1 cellular context compared by ENCODE assay signal in the genomic region with DNA sequence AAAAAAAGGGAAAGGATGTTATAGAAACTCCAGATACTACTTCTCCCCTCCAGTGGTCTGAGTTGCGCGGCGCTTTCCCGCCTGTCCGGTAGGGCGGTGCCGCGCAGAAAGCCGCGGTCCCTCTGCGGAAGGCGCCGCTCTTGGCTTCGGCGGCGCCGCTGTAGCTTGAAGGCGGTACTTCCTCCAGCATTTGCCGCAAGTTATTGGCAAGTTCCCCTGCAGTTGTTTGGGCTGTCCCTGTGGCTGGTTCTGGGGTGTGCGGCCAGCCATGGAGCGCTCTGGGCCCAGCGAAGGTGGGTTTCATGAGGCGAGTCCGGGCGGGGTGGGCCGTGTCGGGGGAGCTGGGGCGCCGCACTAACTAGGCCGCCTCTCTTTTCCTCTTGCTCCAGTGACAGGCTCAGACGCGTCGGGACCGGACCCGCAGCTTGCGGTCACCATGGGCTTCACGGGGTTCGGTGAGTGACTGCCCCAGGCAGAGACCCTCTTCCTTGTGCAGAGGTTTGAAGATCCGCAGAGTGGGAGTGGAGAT.
TF ChIP-seq lines count a peak whose summit lies in the region.
"Not testable (repeated sequence)": the region's sequence is repeated elsewhere in the genome, so short reads cannot be mapped to it uniquely, and the experiment has no call there.

Gene WDR70 (plus strand): TSS at position 219 of the 529 bp plus-strand sequence. CDS start 50 bp downstream, at position 269.

TF ChIP-seq in K562, 482 proteins besides CTCF, POLR2A, EP300 and RAD21 (continued from another document and continues in another):
- TF ChIP-seq, protein P1, sequence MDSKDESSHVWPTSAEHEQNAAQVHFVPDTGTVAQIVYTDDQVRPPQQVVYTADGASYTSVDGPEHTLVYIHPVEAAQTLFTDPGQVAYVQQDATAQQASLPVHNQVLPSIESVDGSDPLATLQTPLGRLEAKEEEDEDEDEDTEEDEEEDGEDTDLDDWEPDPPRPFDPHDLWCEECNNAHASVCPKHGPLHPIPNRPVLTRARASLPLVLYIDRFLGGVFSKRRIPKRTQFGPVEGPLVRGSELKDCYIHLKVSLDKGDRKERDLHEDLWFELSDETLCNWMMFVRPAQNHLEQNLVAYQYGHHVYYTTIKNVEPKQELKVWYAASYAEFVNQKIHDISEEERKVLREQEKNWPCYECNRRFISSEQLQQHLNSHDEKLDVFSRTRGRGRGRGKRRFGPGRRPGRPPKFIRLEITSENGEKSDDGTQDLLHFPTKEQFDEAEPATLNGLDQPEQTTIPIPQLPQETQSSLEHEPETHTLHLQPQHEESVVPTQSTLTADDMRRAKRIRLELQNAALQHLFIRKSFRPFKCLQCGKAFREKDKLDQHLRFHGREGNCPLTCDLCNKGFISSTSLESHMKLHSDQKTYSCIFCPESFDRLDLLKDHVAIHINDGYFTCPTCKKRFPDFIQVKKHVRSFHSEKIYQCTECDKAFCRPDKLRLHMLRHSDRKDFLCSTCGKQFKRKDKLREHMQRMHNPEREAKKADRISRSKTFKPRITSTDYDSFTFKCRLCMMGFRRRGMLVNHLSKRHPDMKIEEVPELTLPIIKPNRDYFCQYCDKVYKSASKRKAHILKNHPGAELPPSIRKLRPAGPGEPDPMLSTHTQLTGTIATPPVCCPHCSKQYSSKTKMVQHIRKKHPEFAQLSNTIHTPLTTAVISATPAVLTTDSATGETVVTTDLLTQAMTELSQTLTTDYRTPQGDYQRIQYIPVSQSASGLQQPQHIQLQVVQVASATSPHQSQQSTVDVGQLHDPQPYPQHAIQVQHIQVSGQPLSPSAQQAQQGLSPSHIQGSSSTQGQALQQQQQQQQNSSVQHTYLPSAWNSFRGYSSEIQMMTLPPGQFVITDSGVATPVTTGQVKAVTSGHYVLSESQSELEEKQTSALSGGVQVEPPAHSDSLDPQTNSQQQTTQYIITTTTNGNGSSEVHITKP (IDR thresholded peaks at IDR 0.05; ENCODE audit: partially characterized antibody) = peak; percentile 44
- TF ChIP-seq, protein P2, sequence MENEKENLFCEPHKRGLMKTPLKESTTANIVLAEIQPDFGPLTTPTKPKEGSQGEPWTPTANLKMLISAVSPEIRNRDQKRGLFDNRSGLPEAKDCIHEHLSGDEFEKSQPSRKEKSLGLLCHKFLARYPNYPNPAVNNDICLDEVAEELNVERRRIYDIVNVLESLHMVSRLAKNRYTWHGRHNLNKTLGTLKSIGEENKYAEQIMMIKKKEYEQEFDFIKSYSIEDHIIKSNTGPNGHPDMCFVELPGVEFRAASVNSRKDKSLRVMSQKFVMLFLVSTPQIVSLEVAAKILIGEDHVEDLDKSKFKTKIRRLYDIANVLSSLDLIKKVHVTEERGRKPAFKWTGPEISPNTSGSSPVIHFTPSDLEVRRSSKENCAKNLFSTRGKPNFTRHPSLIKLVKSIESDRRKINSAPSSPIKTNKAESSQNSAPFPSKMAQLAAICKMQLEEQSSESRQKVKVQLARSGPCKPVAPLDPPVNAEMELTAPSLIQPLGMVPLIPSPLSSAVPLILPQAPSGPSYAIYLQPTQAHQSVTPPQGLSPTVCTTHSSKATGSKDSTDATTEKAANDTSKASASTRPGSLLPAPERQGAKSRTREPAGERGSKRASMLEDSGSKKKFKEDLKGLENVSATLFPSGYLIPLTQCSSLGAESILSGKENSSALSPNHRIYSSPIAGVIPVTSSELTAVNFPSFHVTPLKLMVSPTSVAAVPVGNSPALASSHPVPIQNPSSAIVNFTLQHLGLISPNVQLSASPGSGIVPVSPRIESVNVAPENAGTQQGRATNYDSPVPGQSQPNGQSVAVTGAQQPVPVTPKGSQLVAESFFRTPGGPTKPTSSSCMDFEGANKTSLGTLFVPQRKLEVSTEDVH (IDR thresholded peaks at IDR 0.05; ENCODE audit: low read depth, partially characterized antibody) = peak; percentile 70
- TF ChIP-seq ZMIZ1 (IDR thresholded peaks at IDR 0.05; ENCODE audit: low read depth in 2 of 2, low read length in 2 of 2) (0 out of 4 replicates have a peak, but pooled peaks of 1 of the 2 experiments have one; percentile 17), CGGBP1 (CRISPR knock-in tag; IDR thresholded peaks at IDR 0.05) (peak; percentile 85; the same call in 1 of the 2 replicates), TOE1 (IDR thresholded peaks at IDR 0.05; ENCODE audit: borderline replicate concordance) (peak; percentile 58), ESRRA (IDR thresholded peaks at IDR 0.05; ENCODE audit: borderline replicate concordance, low read depth) (peak; percentile 43; the same call in 1 of the 2 replicates), RBBP5 (IDR thresholded peaks at IDR 0.05; ENCODE audit: borderline replicate concordance, insufficient read depth, low read length, poor library complexity, severe bottlenecking) (peak; percentile 82), ZKSCAN1 (IDR thresholded peaks at IDR 0.05; ENCODE audit: low read depth, low read length) (peak; percentile 51; the same call in 1 of the 2 replicates), TCF7 (IDR thresholded peaks at IDR 0.05; ENCODE audit: borderline replicate concordance) (peak; percentile 66; the same call in 1 of the 2 replicates), GTF2F1 (IDR thresholded peaks at IDR 0.05; ENCODE audit: low read depth, low read length) (peak; percentile 27; the same call in 1 of the 2 replicates), ZBTB7A (IDR thresholded peaks at IDR 0.05; ENCODE audit: borderline replicate concordance, control insufficient read depth, low read depth, low read length) (peak; percentile 48; the same call in 1 of the 2 replicates), NR2C2 (tag; IDR thresholded peaks at IDR 0.05) (peak; percentile 44; the same call in 1 of the 2 replicates), KDM5B (IDR thresholded peaks at IDR 0.05; ENCODE audit: insufficient replicate concordance, low read depth, low read length) (peak; percentile 84), NONO (IDR thresholded peaks at IDR 0.05; ENCODE audit: low read depth in 2 of 2, low read length in 1 of 2) (peak; percentile 23 to 55; a peak in 2 of 4 replicates), YY1 (IDR thresholded peaks at IDR 0.05; ENCODE audit: borderline replicate concordance in 1 of 3, control insufficient read depth in 1 of 3, extremely low read depth in 1 of 3, insufficient read depth in 3 of 3, insufficient read length in 1 of 3, insufficient replicate concordance in 2 of 3, low read depth in 1 of 3, low read length in 2 of 3) (peak in 1 of 3 experiments; percentile 62), TEAD4 (IDR thresholded peaks at IDR 0.05; ENCODE audit: low read length) (0 out of 2 replicates have a peak, but pooled peaks have one; percentile 18), CC2D1A (IDR thresholded peaks at IDR 0.05) (peak; percentile 73; the same call in 1 of the 2 replicates)
- not testable (repeated sequence) for TF ChIP-seq TOE1 (CRISPR knock-in tag; IDR thresholded peaks at IDR 0.05; ENCODE audit: borderline replicate concordance, low read depth); NR2C2 (CRISPR knock-in tag; IDR thresholded peaks at IDR 0.05); TEAD4 (CRISPR knock-in tag; IDR thresholded peaks at IDR 0.05; ENCODE audit: borderline replicate concordance)
- TF ChIP-seq, protein P3, sequence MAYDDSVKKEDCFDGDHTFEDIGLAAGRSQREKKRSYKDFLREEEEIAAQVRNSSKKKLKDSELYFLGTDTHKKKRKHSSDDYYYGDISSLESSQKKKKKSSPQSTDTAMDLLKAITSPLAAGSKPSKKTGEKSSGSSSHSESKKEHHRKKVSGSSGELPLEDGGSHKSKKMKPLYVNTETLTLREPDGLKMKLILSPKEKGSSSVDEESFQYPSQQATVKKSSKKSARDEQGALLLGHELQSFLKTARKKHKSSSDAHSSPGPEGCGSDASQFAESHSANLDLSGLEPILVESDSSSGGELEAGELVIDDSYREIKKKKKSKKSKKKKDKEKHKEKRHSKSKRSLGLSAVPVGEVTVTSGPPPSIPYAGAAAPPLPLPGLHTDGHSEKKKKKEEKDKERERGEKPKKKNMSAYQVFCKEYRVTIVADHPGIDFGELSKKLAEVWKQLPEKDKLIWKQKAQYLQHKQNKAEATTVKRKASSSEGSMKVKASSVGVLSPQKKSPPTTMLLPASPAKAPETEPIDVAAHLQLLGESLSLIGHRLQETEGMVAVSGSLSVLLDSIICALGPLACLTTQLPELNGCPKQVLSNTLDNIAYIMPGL (CRISPR knock-in tag; IDR thresholded peaks at IDR 0.05) = 0 out of 2 replicates have a peak, but pooled peaks have one; percentile 28
- TF ChIP-seq, protein P4, sequence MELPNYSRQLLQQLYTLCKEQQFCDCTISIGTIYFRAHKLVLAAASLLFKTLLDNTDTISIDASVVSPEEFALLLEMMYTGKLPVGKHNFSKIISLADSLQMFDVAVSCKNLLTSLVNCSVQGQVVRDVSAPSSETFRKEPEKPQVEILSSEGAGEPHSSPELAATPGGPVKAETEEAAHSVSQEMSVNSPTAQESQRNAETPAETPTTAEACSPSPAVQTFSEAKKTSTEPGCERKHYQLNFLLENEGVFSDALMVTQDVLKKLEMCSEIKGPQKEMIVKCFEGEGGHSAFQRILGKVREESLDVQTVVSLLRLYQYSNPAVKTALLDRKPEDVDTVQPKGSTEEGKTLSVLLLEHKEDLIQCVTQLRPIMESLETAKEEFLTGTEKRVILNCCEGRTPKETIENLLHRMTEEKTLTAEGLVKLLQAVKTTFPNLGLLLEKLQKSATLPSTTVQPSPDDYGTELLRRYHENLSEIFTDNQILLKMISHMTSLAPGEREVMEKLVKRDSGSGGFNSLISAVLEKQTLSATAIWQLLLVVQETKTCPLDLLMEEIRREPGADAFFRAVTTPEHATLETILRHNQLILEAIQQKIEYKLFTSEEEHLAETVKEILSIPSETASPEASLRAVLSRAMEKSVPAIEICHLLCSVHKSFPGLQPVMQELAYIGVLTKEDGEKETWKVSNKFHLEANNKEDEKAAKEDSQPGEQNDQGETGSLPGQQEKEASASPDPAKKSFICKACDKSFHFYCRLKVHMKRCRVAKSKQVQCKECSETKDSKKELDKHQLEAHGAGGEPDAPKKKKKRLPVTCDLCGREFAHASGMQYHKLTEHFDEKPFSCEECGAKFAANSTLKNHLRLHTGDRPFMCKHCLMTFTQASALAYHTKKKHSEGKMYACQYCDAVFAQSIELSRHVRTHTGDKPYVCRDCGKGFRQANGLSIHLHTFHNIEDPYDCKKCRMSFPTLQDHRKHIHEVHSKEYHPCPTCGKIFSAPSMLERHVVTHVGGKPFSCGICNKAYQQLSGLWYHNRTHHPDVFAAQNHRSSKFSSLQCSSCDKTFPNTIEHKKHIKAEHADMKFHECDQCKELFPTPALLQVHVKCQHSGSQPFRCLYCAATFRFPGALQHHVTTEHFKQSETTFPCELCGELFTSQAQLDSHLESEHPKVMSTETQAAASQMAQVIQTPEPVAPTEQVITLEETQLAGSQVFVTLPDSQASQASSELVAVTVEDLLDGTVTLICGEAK (IDR thresholded peaks at IDR 0.05) = peak; percentile 93
- TF ChIP-seq, protein P4 (CRISPR knock-in tag; IDR thresholded peaks at IDR 0.05) = not testable (repeated sequence)
- TF ChIP-seq, protein P5, sequence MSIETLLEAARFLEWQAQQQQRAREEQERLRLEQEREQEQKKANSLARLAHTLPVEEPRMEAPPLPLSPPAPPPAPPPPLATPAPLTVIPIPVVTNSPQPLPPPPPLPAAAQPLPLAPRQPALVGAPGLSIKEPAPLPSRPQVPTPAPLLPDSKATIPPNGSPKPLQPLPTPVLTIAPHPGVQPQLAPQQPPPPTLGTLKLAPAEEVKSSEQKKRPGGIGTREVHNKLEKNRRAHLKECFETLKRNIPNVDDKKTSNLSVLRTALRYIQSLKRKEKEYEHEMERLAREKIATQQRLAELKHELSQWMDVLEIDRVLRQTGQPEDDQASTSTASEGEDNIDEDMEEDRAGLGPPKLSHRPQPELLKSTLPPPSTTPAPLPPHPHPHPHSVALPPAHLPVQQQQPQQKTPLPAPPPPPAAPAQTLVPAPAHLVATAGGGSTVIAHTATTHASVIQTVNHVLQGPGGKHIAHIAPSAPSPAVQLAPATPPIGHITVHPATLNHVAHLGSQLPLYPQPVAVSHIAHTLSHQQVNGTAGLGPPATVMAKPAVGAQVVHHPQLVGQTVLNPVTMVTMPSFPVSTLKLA (conservative IDR thresholded peaks at IDR 0.05) = peak; percentile 63 to 84; a peak in 3 of 4 replicates
